25 cellular contexts compared by ENCODE assay signal in the genomic region with DNA sequence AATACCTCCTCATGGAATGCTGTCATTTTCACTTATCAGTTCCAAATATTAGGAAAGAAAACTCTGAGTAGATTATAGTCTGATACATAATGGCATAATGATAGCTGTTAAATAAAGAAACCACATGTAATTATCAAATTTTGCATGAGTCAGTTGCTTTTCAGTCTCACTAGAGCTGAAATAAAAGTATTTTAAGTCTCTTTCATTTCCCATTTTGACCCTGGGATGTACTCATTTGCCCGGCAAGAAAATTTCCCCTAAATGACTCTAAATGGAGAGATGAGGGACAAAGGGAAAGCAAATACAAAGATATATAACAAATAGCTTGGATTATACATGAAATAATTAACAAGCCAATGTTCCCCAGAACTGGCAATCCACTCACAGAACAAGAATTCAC. TPM values are rescaled to one million over a fixed set of nuclear protein-coding genes. Genes with fewer than 3 reads are reported as not detected.
"Had no signal": no experiment of that assay in that cellular context is flagged by ENCODE, and none has a peak within 500 bp of the region (broad histone marks: within the 10 kb centered on the region; RNA-seq: fewer than 3 reads in every experiment).

No MANE protein-coding gene starts in this region.

- DNase-seq: activated CD4-positive, CD25-positive, alpha-beta regulatory T cell treated with anti-CD3 and anti-CD28 coated beads, Interleukin-2, amount 50 U/mL, for 72 hours; activated CD8-positive, alpha-beta memory T cell treated with anti-CD3 and anti-CD28 coated beads for 24 hours; activated CD8-positive, alpha-beta memory T cell treated with anti-CD3 and anti-CD28 coated beads, Interleukin-2, amount 50 U/mL, for 48 hours; activated effector memory CD4-positive, alpha-beta T cell treated with Interleukin-2 at 50 U/mL for 16 hours; activated naive CD4-positive, alpha-beta T cell treated with anti-CD3 and anti-CD28 coated beads, Interleukin-2, amount 50 U/mL, for 16 hours; activated T-cell treated with anti-CD3 and anti-CD28 coated beads, Interleukin-2, amount 50 U/mL, for 48 hours; colonic mucosa; foreskin keratinocyte; glutamatergic neuron; lower lobe of right lung; natural killer cell; sigmoid colon; stimulated activated CD4-positive, alpha-beta T cell treated with anti-CD3 and anti-CD28 coated beads, Interleukin-4, amount 100 ng/mL, for 24 hours; stomach; trophoblast cell had no signal

- ATAC-seq: foreskin keratinocyte; lower lobe of right lung; natural killer cell; stimulated activated effector memory CD8-positive, alpha-beta T cell treated with anti-CD3 and anti-CD28 coated beads, Interleukin-12 subunit alpha, Interleukin-12 subunit beta, amount 100 ng/mL, for 72 hours had no signal

- H3K27ac ChIP-seq: ascending aorta, colonic mucosa, foreskin keratinocyte, lower lobe of right lung, neutrophil, parathyroid adenoma, sigmoid colon, stomach, vagina, VCaP had no signal

- H3K4me1 ChIP-seq: ascending aorta, colonic mucosa, foreskin keratinocyte, lower lobe of right lung, parathyroid adenoma, sigmoid colon, stomach, vagina had no signal

- H3K9me3 ChIP-seq: ascending aorta, colonic mucosa, neutrophil, sigmoid colon, vagina had no signal

- H2AFZ ChIP-seq: parathyroid adenoma had no signal

- H3K27me3 ChIP-seq: ascending aorta, colonic mucosa, foreskin keratinocyte, vagina had no signal

- H3K79me2 ChIP-seq: parathyroid adenoma had no signal

- H3K36me3 ChIP-seq: ascending aorta, colonic mucosa, lower lobe of right lung, neutrophil, sigmoid colon, stomach, vagina had no signal

- H3K9ac ChIP-seq: parathyroid adenoma had no signal

- H3K4me3 ChIP-seq: ascending aorta, colonic mucosa, lower lobe of right lung, sigmoid colon, stomach, vagina had no signal

- FAIRE-seq: keratinocyte had no signal

RNA-seq across cellular contexts. Expression of a gene that starts 47.9 kb away (rescaled TPM):
- total RNA-seq: ascending aorta, colonic mucosa, epithelial cell of proximal tubule, fibroblast of lung, foreskin keratinocyte, lower lobe of right lung, natural killer cell, sigmoid colon, stomach, temporal lobe, vagina had no signal
- polyA plus RNA-seq: fibroblast of lung, foreskin keratinocyte, keratinocyte, sigmoid colon, stomach had no signal
